8 cellular contexts compared by ENCODE assay signal in the genomic region with DNA sequence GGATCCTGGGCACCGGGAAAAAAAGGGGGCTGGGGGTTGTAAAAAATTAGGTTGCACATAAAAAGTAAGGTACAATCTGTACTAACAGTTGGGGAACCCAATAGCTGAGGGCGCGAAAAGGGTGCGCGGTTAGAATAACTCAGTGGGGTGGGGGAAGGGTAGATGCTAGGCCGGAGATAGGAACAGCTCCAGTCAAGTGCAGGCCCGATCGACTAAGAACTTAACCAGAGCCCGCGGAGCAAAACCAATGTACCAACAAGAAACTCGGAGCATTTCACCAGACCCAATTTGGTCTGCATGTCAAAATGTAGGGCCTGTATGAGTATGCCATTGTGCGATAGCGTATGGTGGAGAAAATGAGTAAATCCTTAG. TPM values are rescaled to one million over a fixed set of nuclear protein-coding genes. Genes with fewer than 3 reads are reported as not detected.
DNase-seq lines count a peak whose midpoint lies in the region; ATAC-seq and TF ChIP-seq lines count a peak whose summit lies in the region.

No MANE protein-coding gene starts in this region.

- peaks cover 38% of the 10 kb centered on the region for H3K4me1 Mint-ChIP-seq in neural progenitor cell

- H3K27ac ChIP-seq in neural progenitor cell (peak overlapping the region; percentile 100), upper lobe of left lung (peak overlapping the region; percentile 98 to 100 (median 100))

- no peak for TF ChIP-seq POLR2A in upper lobe of left lung (IDR thresholded peaks at IDR 0.05)

- WGBS in upper lobe of left lung, 2 donors = 0% methylated on average over 13 of the region's 13 CpGs

- peak overlapping the region; percentile 99 for H3K4me2 ChIP-seq in neural progenitor cell

- peaks cover 39% of the 10 kb centered on the region for H3K4me1 ChIP-seq in neural progenitor cell
- peaks cover 43 to 56% (median 52%) of the 10 kb centered on the region in 4 donors for H3K4me1 ChIP-seq in upper lobe of left lung

- no peaks in the 10 kb centered on the region for H3K9me3 Mint-ChIP-seq in neural progenitor cell

- peaks cover 5% of the 10 kb centered on the region for H3K27me3 Mint-ChIP-seq in neural progenitor cell (ENCODE audit: insufficient read depth, low read depth)

- H4K20me1 ChIP-seq in neural progenitor cell (ENCODE audit: low read depth) = peaks cover 58% of the 10 kb centered on the region

- H3K4me3 ChIP-seq in fibroblast of villous mesenchyme (ENCODE audit: low read depth, low read length) (peak overlapping the region; percentile 100), neural progenitor cell (peak overlapping the region; percentile 95), upper lobe of left lung (peak overlapping the region; percentile 62 to 96 (median 86))

- H3K4me3 Mint-ChIP-seq in neural progenitor cell = peak overlapping the region; percentile 100

- peaks cover 16% of the 10 kb centered on the region for H3K36me3 ChIP-seq in neural progenitor cell
- peaks cover 0 to 14% (median under 1%) of the 10 kb centered on the region in 4 donors for H3K36me3 ChIP-seq in upper lobe of left lung

- ATAC-seq in upper lobe of left lung (ENCODE audit: low FRiP score in 2 of 2) (no peak), HG02852 (IDR thresholded peaks at IDR 0.05; ENCODE audit: unreplicated experiment) (no peak)

- H3K27me3 ChIP-seq in neural progenitor cell (no peaks in the 10 kb centered on the region), upper lobe of left lung (no peaks in the 10 kb centered on the region)

- H3K79me2 ChIP-seq in neural progenitor cell (ENCODE audit: low read depth) = peaks cover 87% of the 10 kb centered on the region

- peak overlapping the region; percentile 99 for H3K27ac Mint-ChIP-seq in neural progenitor cell

- DNase-seq in NOMO-1 (lab: John Stamatoyannopoulos, UW; ENCODE audit: unreplicated experiment in 2 of 2) (peak; percentile 53 to 57), NOMO-1 treated with dmso at 0.1 percent for 144 hours (lab: John Stamatoyannopoulos, UW; ENCODE audit: unreplicated experiment) (no peak), NCI-H510A treated with DMSO at 0.1 percent for 48 hours (lab: John Stamatoyannopoulos, UW) (peak; percentile 34), fibroblast of villous mesenchyme (ENCODE audit: low read depth) (peak; percentile 40), neural progenitor cell (ENCODE audit: low spot score) (peak; percentile 38), upper lobe of left lung (peak in 1 of 2 donors; percentile 61)
- peak; percentile 34 for DNase-seq in activated T-cell treated with anti-CD3 and anti-CD28 coated beads, Interleukin-2, amount 50 U/mL, for 1 hour

- no peak for TF ChIP-seq EP300 in upper lobe of left lung (IDR thresholded peaks at IDR 0.05)

- H3K9me3 ChIP-seq in neural progenitor cell (ENCODE audit: low read depth) (no peaks in the 10 kb centered on the region), upper lobe of left lung (no peaks in the 10 kb centered on the region)

- TF ChIP-seq CTCF in fibroblast of villous mesenchyme (IDR thresholded peaks at IDR 0.05; ENCODE audit: insufficient read depth, low read depth, low read length) (no peak), neural progenitor cell (IDR thresholded peaks at IDR 0.05) (no peak), upper lobe of left lung (IDR thresholded peaks at IDR 0.05) (no peak)

- H2AFZ ChIP-seq in neural progenitor cell (replicated peaks) = no peak overlapping the region

- peaks cover 36% of the 10 kb centered on the region for H3F3A ChIP-seq in neural progenitor cell (ENCODE audit: low read depth)

- peaks cover 32% of the 10 kb centered on the region for H3K36me3 Mint-ChIP-seq in neural progenitor cell

- H3K9ac ChIP-seq in neural progenitor cell = peak overlapping the region; percentile 99

RNA-seq across cellular contexts. Expression of gene HNRNPD, which starts 1.3 kb away (rescaled TPM):
- total RNA-seq in fibroblast of villous mesenchyme (25.0 and 27.1 TPM in 2 replicates), neural progenitor cell (ENCODE audit: low replicate concordance) (159 and 250 TPM in 2 replicates), upper lobe of left lung (100 to 1,000 TPM in 5 of 6 donors, 10 to 100 TPM in 1; 75.9 to 182 (median 135) TPM)

RNA-seq across cellular contexts. Expression of gene HNRNPDL, which starts 57.8 kb away (rescaled TPM):
- 174 and 188 TPM in 2 replicates for total RNA-seq in fibroblast of villous mesenchyme
- total RNA-seq in neural progenitor cell (ENCODE audit: low replicate concordance) = 423 and 699 TPM in 2 replicates
- total RNA-seq in upper lobe of left lung = 100 to 1,000 TPM; 141 to 249 (median 186) TPM

RNA-seq across cellular contexts. Expression of gene ENOPH1, which starts 57.9 kb away (rescaled TPM):
- total RNA-seq in fibroblast of villous mesenchyme = 36.7 TPM in 2 replicates
- 44.6 and 64.4 TPM in 2 replicates for total RNA-seq in neural progenitor cell (ENCODE audit: low replicate concordance)
- total RNA-seq in upper lobe of left lung = 10 to 100 TPM in 5 of 6 donors, 1 to 10 TPM in 1; 8.4 to 29.9 (median 25.8) TPM
